8 cellular contexts compared by ENCODE assay signal in the genomic region with DNA sequence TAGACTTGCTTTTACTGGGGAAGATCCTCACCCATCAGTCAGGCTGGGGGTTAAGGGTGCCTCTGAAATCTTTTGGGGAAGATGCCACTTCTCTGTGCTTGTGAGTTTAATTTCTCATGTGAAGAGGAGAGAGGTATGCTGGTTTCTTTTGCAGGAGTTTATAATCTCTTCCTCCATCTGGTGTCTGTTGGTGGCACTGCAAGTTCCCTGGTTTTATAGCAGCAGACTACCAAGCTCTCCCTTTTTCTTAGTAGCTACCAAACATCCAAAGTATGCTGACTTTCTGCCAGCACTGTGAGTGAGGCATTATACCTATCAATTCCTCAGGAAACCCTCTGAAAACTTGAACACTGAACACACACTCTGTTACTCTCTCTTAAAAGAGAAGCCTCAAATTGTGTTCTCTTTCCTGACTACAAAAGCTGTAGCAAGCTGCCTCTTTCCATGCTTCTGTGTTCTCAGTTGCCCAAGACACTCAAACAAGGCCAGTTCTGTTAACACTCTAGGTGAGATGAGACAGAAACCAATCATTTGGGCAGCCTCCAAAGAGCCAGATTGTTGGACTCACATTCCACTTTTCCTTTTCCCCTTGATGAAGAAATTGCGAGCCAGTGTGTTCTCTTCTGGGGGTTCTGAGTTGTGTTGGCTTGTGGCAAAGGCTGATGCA.
DNase-seq lines count a peak whose midpoint lies in the region; ATAC-seq and TF ChIP-seq lines count a peak whose summit lies in the region.

No MANE protein-coding gene starts in this region.

- H3K79me2 ChIP-seq in mammary epithelial cell (ENCODE audit: insufficient read depth, low read length) (no peaks in the 10 kb centered on the region), osteoblast (ENCODE audit: insufficient read depth, low read length) (no peaks in the 10 kb centered on the region)

- H3K27ac ChIP-seq in mammary epithelial cell (ENCODE audit: insufficient read depth, low read depth, low read length) (no peak overlapping the region), osteoblast (ENCODE audit: low read depth, low read length) (no peak overlapping the region)
- no peak overlapping the region for H3K27ac ChIP-seq in CD4-positive, alpha-beta T cell (ENCODE audit: low read depth, low read length)

- no peak overlapping the region for H3K4me3 ChIP-seq in mammary epithelial cell (replicated peaks in 1 of 3; ENCODE audit: insufficient read depth in 1 of 3, low read depth in 2 of 3, low read length in 3 of 3)
- no peak overlapping the region for H3K4me3 ChIP-seq in osteoblast (ENCODE audit: insufficient read depth, low read length)

- 78% methylated on average over 1 of the region's 1 CpG for WGBS in mammary epithelial cell (ENCODE audit: low coverage, missing lambda C conversion rate)

- ATAC-seq in GM18498 (IDR thresholded peaks at IDR 0.05; ENCODE audit: unreplicated experiment): no peak
- ATAC-seq in CD4-positive, alpha-beta T cell (ENCODE audit: poor library complexity): no peak

- CTCF ChIA-PET in mammary epithelial cell (lab: Charles Lee; ENCODE audit: low non-redundant PET): interaction anchor here (0.6 kb wide), 2 partner anchors 27 to 129 kb away, joined by 3 to 4 read pairs; no protein-coding TSS in a partner anchor
- CTCF ChIA-PET in CD4-positive, alpha-beta T cell (lab: Charles Lee): no interaction called here

- H3K36me3 ChIP-seq in mammary epithelial cell (ENCODE audit: insufficient read depth, low read length): no peaks in the 10 kb centered on the region
- no peaks in the 10 kb centered on the region for H3K36me3 ChIP-seq in osteoblast (ENCODE audit: insufficient read depth, low read length)

- DNase-seq in DMS53 (lab: John Stamatoyannopoulos, UW): peak; percentile 54
- DNase-seq in DMS53 treated with DMSO at 0.1 percent for 48 hours (lab: John Stamatoyannopoulos, UW; ENCODE audit: unreplicated experiment): no peak
- DNase-seq in Kasumi-1 (lab: John Stamatoyannopoulos, UW): peak; percentile 39 to 60
- peak; percentile 24 for DNase-seq in mammary epithelial cell
- DNase-seq in osteoblast (ENCODE audit: insufficient read length, low spot score, missing footprints): peak; percentile 63
- DNase-seq in activated T-helper 2 cell treated with anti-CD3 and anti-CD28 coated beads, Interferon-gamma antibody, Interleukin-2, Interleukin-4, amounts not matched to agents 10 μg/mL and 5 μg/mL and 100 μg/mL, durations not matched to agents 14 hours and 24 hours and 36 hours (ENCODE audit: low spot score): no peak
- no peak for DNase-seq in CD4-positive, alpha-beta T cell

- dilution Hi-C loops in mammary epithelial cell (cut with HindIII; ENCODE audit: low sequenced_read_pairs): no loop called here

- H4K20me1 ChIP-seq in mammary epithelial cell (ENCODE audit: insufficient read depth, low read length) (no peaks in the 10 kb centered on the region), osteoblast (ENCODE audit: insufficient read depth, low read length) (no peaks in the 10 kb centered on the region)

- H2AFZ ChIP-seq in mammary epithelial cell (ENCODE audit: low read depth, low read length): no peak overlapping the region
- H2AFZ ChIP-seq in osteoblast (ENCODE audit: low read length): no peak overlapping the region

- TF ChIP-seq CTCF in mammary epithelial cell (conservative IDR thresholded peaks at IDR 0.05 in 1 of 2, IDR thresholded peaks at IDR 0.05 in 1 of 2; ENCODE audit: extremely low read depth in 1 of 2, insufficient read depth in 1 of 2, low read depth in 1 of 2, low read length in 2 of 2) (peak; percentile 58 to 74), osteoblast (IDR thresholded peaks at IDR 0.05; ENCODE audit: extremely low read depth, low read depth, low read length) (peak; percentile 55)
- no peak for TF ChIP-seq CTCF in CD4-positive, alpha-beta T cell (IDR thresholded peaks at IDR 0.05)

- no peak overlapping the region for H3K4me3 Mint-ChIP-seq in activated T-helper 2 cell treated with anti-CD3 and anti-CD28 coated beads, Interferon-gamma antibody, Interleukin-2, Interleukin-4, amounts not matched to agents 10 μg/mL and 5 μg/mL and 100 μg/mL, durations not matched to agents 14 hours and 24 hours and 36 hours (ENCODE audit: low read depth)
- H3K4me3 Mint-ChIP-seq in CD4-positive, alpha-beta T cell: no peak overlapping the region

- H3K9me3 ChIP-seq in mammary epithelial cell (replicated peaks; ENCODE audit: insufficient read depth, low read length) (no peaks in the 10 kb centered on the region), osteoblast (ENCODE audit: low read depth, low read length) (no peaks in the 10 kb centered on the region)
- no peaks in the 10 kb centered on the region for H3K9me3 ChIP-seq in CD4-positive, alpha-beta T cell (ENCODE audit: control insufficient read depth, low read length)

- H3K4me1 ChIP-seq in mammary epithelial cell (ENCODE audit: insufficient read depth, low read length): no peaks in the 10 kb centered on the region
- no peaks in the 10 kb centered on the region for H3K4me1 ChIP-seq in osteoblast (ENCODE audit: insufficient read depth, low read length)

- in situ Hi-C loops in mammary epithelial cell (cut with MboI; ENCODE audit: low sequenced_read_pairs in 2 of 2): no loop called here

- no peaks in the 10 kb centered on the region for H3K27me3 Mint-ChIP-seq in activated T-helper 2 cell treated with anti-CD3 and anti-CD28 coated beads, Interferon-gamma antibody, Interleukin-2, Interleukin-4, amounts not matched to agents 10 μg/mL and 5 μg/mL and 100 μg/mL, durations not matched to agents 14 hours and 24 hours and 36 hours (ENCODE audit: low read depth)
- peaks cover 13% of the 10 kb centered on the region for H3K27me3 Mint-ChIP-seq in CD4-positive, alpha-beta T cell

- H3K4me1 Mint-ChIP-seq in activated T-helper 2 cell treated with anti-CD3 and anti-CD28 coated beads, Interferon-gamma antibody, Interleukin-2, Interleukin-4, amounts not matched to agents 10 μg/mL and 5 μg/mL and 100 μg/mL, durations not matched to agents 14 hours and 24 hours and 36 hours (ENCODE audit: low read depth): no peaks in the 10 kb centered on the region
- no peaks in the 10 kb centered on the region for H3K4me1 Mint-ChIP-seq in CD4-positive, alpha-beta T cell (ENCODE audit: low read depth)

- intact Hi-C loops in mammary epithelial cell (cut with micrococcal nuclease): no loop called here
- intact Hi-C loops in activated T-helper 2 cell treated with anti-CD3 and anti-CD28 coated beads, Interferon-gamma antibody, Interleukin-2, Interleukin-4, amounts not matched to agents 10 μg/mL and 5 μg/mL and 100 μg/mL, durations not matched to agents 14 hours and 24 hours and 36 hours (cut with micrococcal nuclease): no loop called here
- intact Hi-C loops in CD4-positive, alpha-beta T cell (cut with DNase I, micrococcal nuclease): no loop called here

- no peaks in the 10 kb centered on the region for H3K27me3 ChIP-seq in mammary epithelial cell (ENCODE audit: insufficient read depth, low read length)
- no peaks in the 10 kb centered on the region for H3K27me3 ChIP-seq in osteoblast (ENCODE audit: insufficient read depth, low read length)
- H3K27me3 ChIP-seq in CD4-positive, alpha-beta T cell (ENCODE audit: control insufficient read depth, insufficient read depth, low read length): no peaks in the 10 kb centered on the region

- no peaks in the 10 kb centered on the region for H3K9me3 Mint-ChIP-seq in activated T-helper 2 cell treated with anti-CD3 and anti-CD28 coated beads, Interferon-gamma antibody, Interleukin-2, Interleukin-4, amounts not matched to agents 10 μg/mL and 5 μg/mL and 100 μg/mL, durations not matched to agents 14 hours and 24 hours and 36 hours
- H3K9me3 Mint-ChIP-seq in CD4-positive, alpha-beta T cell: peaks cover 5% of the 10 kb centered on the region

- H3K36me3 Mint-ChIP-seq in activated T-helper 2 cell treated with anti-CD3 and anti-CD28 coated beads, Interferon-gamma antibody, Interleukin-2, Interleukin-4, amounts not matched to agents 10 μg/mL and 5 μg/mL and 100 μg/mL, durations not matched to agents 14 hours and 24 hours and 36 hours (ENCODE audit: low read depth): no peaks in the 10 kb centered on the region
- H3K36me3 Mint-ChIP-seq in CD4-positive, alpha-beta T cell (ENCODE audit: low read depth): no peaks in the 10 kb centered on the region

- H3K4me2 ChIP-seq in mammary epithelial cell (ENCODE audit: insufficient read depth, low read depth, low read length): no peak overlapping the region
- no peak overlapping the region for H3K4me2 ChIP-seq in osteoblast (ENCODE audit: insufficient read depth, low read length)

- no peak overlapping the region for H3K27ac Mint-ChIP-seq in activated T-helper 2 cell treated with anti-CD3 and anti-CD28 coated beads, Interferon-gamma antibody, Interleukin-2, Interleukin-4, amounts not matched to agents 10 μg/mL and 5 μg/mL and 100 μg/mL, durations not matched to agents 14 hours and 24 hours and 36 hours
- no peak overlapping the region for H3K27ac Mint-ChIP-seq in CD4-positive, alpha-beta T cell

- H3K9ac ChIP-seq in mammary epithelial cell (ENCODE audit: insufficient read depth, low read length): no peak overlapping the region

- BruUV-seq in mammary epithelial cell (replicated peaks; lab: Mats Ljungman, UMichigan): no TSS peak

- POLR2A ChIA-PET in CD4-positive, alpha-beta T cell (lab: Charles Lee): no interaction called here

Comparison
In these comparisons a context has a peak if more than half of its experiments do, and no peak if none do; other contexts are left out.
1. DNase-seq: peak in DMS53 (single experiment), Kasumi-1 (2 of 2), mammary epithelial cell (single experiment) and osteoblast (single experiment); none in DMS53 treated with DMSO at 0.1 percent for 48 hours (single experiment), activated T-helper 2 cell treated with anti-CD3 and anti-CD28 coated beads, Interferon-gamma antibody, Interleukin-2, Interleukin-4, amounts not matched to agents 10 μg/mL and 5 μg/mL and 100 μg/mL, durations not matched to agents 14 hours and 24 hours and 36 hours (single experiment) and CD4-positive, alpha-beta T cell (0 of 10).